Comparison of ENCODE assay signal across 8 cellular contexts in genomic region chr2:3536682-3537632, GRCh38. TPM values are rescaled to one million over a fixed set of nuclear protein-coding genes. Genes with fewer than 3 reads are reported as not detected.
DNase-seq lines count a peak whose midpoint lies in the region; ATAC-seq and TF ChIP-seq lines count a peak whose summit lies in the region.

No MANE protein-coding gene starts in this region.

- in situ Hi-C loops in SK-MEL-5 (cut with HindIII; ENCODE audit: low pct_unique_long_range_greater_than_20kb, low sequenced_read_pairs): no loop called here

- peaks cover 3 to 36% of the 10 kb centered on the region in 2 experiments; a peak in 2 of 3 replicates for H3K36me3 ChIP-seq in HEK293 (ENCODE audit: control insufficient read depth in 2 of 2, insufficient read depth in 1 of 2, low read length in 2 of 2)

- H3K27ac ChIP-seq in CD4-positive, alpha-beta T cell (ENCODE audit: low read depth, low read length): no peak overlapping the region
- no peak overlapping the region for H3K27ac ChIP-seq in HEK293 (ENCODE audit: extremely low read depth, low read depth, low read length)

- CTCF ChIA-PET in CD4-positive, alpha-beta T cell (lab: Charles Lee): no interaction called here
- CTCF ChIA-PET in HEK293 (lab: Yijun Ruan, JAX): interaction anchor here (0.6 to 1.2 kb wide), 7 partner anchors 9 to 43 kb away, joined by 3 to 5 read pairs (median 4); no protein-coding TSS in a partner anchor

- H3K4me3 Mint-ChIP-seq in CD4-positive, alpha-beta T cell: peak overlapping the region; percentile 81
- H3K4me3 Mint-ChIP-seq in endothelial cell (ENCODE audit: unreplicated experiment) (no peak overlapping the region), naive B cell (peak overlapping the region; percentile 67 to 94 (median 80))

- POLR2A ChIA-PET in CD4-positive, alpha-beta T cell (lab: Charles Lee): no interaction called here
- POLR2A ChIA-PET in HEK293 (lab: Yijun Ruan, JAX): interaction anchor here (0.6 to 2.4 kb wide), 6 partner anchors 13 to 402 kb away, joined by 3 to 11 read pairs (median 6); partner anchors contain the start of gene RNASEH1

- no peaks in the 10 kb centered on the region; the same call in 1 of the 2 replicates for H3K4me1 ChIP-seq in HEK293 (ENCODE audit: control insufficient read depth, insufficient read depth, low read length)

- H3K36me3 Mint-ChIP-seq in CD4-positive, alpha-beta T cell (ENCODE audit: low read depth): peaks cover 25% of the 10 kb centered on the region
- H3K36me3 Mint-ChIP-seq in endothelial cell (ENCODE audit: low read depth, unreplicated experiment) (peaks cover 6% of the 10 kb centered on the region), naive B cell (peaks cover 0 to 5% of the 10 kb centered on the region in 2 donors)

- H3K27ac Mint-ChIP-seq in CD4-positive, alpha-beta T cell: peak overlapping the region; percentile 2
- H3K27ac Mint-ChIP-seq in endothelial cell (ENCODE audit: unreplicated experiment) (no peak overlapping the region), naive B cell (peak overlapping the region in 3 of 6 donors; percentile 33 to 53 (median 38))

- H3K4me3 ChIP-seq in HEK293 (ENCODE audit: low read depth, low read length): peak overlapping the region; percentile 35

- DNase-seq in CD4-positive, alpha-beta T cell: no peak
- DNase-seq in SK-MEL-5 (ENCODE audit: low read depth, low spot score) (peak; percentile 64), endothelial cell (ENCODE audit: low spot score) (peak; percentile 45), naive B cell (no peak), putamen (ENCODE audit: low spot score) (no peak), NCI-H345 treated with DMSO at 0.1 percent for 48 hours (lab: John Stamatoyannopoulos, UW; ENCODE audit: unreplicated experiment) (no peak), NK-92 (lab: John Stamatoyannopoulos, UW; ENCODE audit: unreplicated experiment) (no peak)

- intact Hi-C loops in CD4-positive, alpha-beta T cell (cut with DNase I, micrococcal nuclease): no loop called here

- no peaks in the 10 kb centered on the region for H3K9me3 Mint-ChIP-seq in CD4-positive, alpha-beta T cell
- no peaks in the 10 kb centered on the region for H3K9me3 Mint-ChIP-seq in endothelial cell (ENCODE audit: unreplicated experiment)
- peaks cover 0 to 2% (median 0%) of the 10 kb centered on the region in 7 donors for H3K9me3 Mint-ChIP-seq in naive B cell

- peaks cover 5% of the 10 kb centered on the region for H3K4me1 Mint-ChIP-seq in CD4-positive, alpha-beta T cell (ENCODE audit: low read depth)
- H3K4me1 Mint-ChIP-seq in endothelial cell (ENCODE audit: unreplicated experiment) (peaks cover 3% of the 10 kb centered on the region), naive B cell (peaks cover 7 to 15% (median 14%) of the 10 kb centered on the region in 3 donors)

- no peak for TF ChIP-seq CTCF in CD4-positive, alpha-beta T cell (IDR thresholded peaks at IDR 0.05)
- TF ChIP-seq CTCF in HEK293 (tag by site-specific recombination; IDR thresholded peaks at IDR 0.05) (0 out of 2 replicates have a peak, but pooled peaks have one; percentile 18), endothelial cell (IDR thresholded peaks at IDR 0.05; ENCODE audit: unreplicated experiment) (peak; percentile 33)

- H3K27me3 Mint-ChIP-seq in CD4-positive, alpha-beta T cell: no peaks in the 10 kb centered on the region
- H3K27me3 Mint-ChIP-seq in endothelial cell (ENCODE audit: unreplicated experiment) (peaks cover 3% of the 10 kb centered on the region), naive B cell (no peaks in the 10 kb centered on the region)

- no peaks in the 10 kb centered on the region for H3K9me3 ChIP-seq in CD4-positive, alpha-beta T cell (ENCODE audit: control insufficient read depth, low read length)
- no peaks in the 10 kb centered on the region for H3K9me3 ChIP-seq in HEK293 (ENCODE audit: control insufficient read depth, insufficient read depth, low read depth, low read length)

- peak; percentile 59 for ATAC-seq in CD4-positive, alpha-beta T cell (ENCODE audit: poor library complexity)
- ATAC-seq in naive B cell (ENCODE audit: low read depth in 2 of 2): peak; percentile 67 to 81

- H3K27me3 ChIP-seq in CD4-positive, alpha-beta T cell (ENCODE audit: control insufficient read depth, insufficient read depth, low read length): no peaks in the 10 kb centered on the region

TF ChIP-seq in HEK293, 187 proteins besides CTCF, POLR2A, EP300 and RAD21:
- TF ChIP-seq ZNF768 (tag by site-specific recombination; IDR thresholded peaks at IDR 0.05): no peak
- TF ChIP-seq ZNF37A (tag by site-specific recombination; IDR thresholded peaks at IDR 0.05): no peak
- no peak for TF ChIP-seq ZNF138 (tag by site-specific recombination; IDR thresholded peaks at IDR 0.05; ENCODE audit: borderline replicate concordance)
- TF ChIP-seq KLF10 (tag by site-specific recombination; IDR thresholded peaks at IDR 0.05): no peak
- TF ChIP-seq ZNF140 (tag by site-specific recombination; IDR thresholded peaks at IDR 0.05): no peak
- TF ChIP-seq ZNF133 (tag by site-specific recombination; IDR thresholded peaks at IDR 0.05): no peak
- no peak for TF ChIP-seq WT1 (tag by site-specific recombination; IDR thresholded peaks at IDR 0.05)
- no peak for TF ChIP-seq HOXA7 (CRISPR knock-in tag; IDR thresholded peaks at IDR 0.05; ENCODE audit: borderline replicate concordance)
- no peak for TF ChIP-seq ZNF416 (tag by site-specific recombination; IDR thresholded peaks at IDR 0.05)
- no peak for TF ChIP-seq ZNF248 (tag by site-specific recombination; IDR thresholded peaks at IDR 0.05)
- TF ChIP-seq ZNF114 (tag by site-specific recombination; IDR thresholded peaks at IDR 0.05): no peak

RNA-seq across cellular contexts. Expression of gene ADI1, which starts 17.6 kb away (rescaled TPM):
- total RNA-seq in CD4-positive, alpha-beta T cell: 10 to 100 TPM; 28.4 to 30.2 TPM
- total RNA-seq in SK-MEL-5 (2014; rRNA removed; shearing (Covaris generic)): 63.4 and 68.1 TPM in 2 replicates
- 59.8 and 67.8 TPM in 2 replicates for polyA plus RNA-seq in SK-MEL-5 (2015; cell fraction: cytosol; rRNA removed)
- 18.0 and 20.8 TPM in 2 replicates for polyA plus RNA-seq in SK-MEL-5 (2015; cell fraction: nucleus; rRNA removed)
- total RNA-seq in endothelial cell (ENCODE audit: unreplicated experiment): 21.6 TPM
- 10 to 100 TPM; 32.3 to 87.8 (median 37.1) TPM for polyA plus RNA-seq in naive B cell (ENCODE audit: low read depth in 6 of 6)

RNA-seq across cellular contexts. Expression of gene RNASEH1, which starts 21.2 kb away (rescaled TPM):
- total RNA-seq in CD4-positive, alpha-beta T cell: 10 to 100 TPM; 31.5 to 31.9 TPM
- total RNA-seq in SK-MEL-5 (2014; rRNA removed; shearing (Covaris generic)): 45.2 and 47.9 TPM in 2 replicates
- 47.7 and 54.4 TPM in 2 replicates for polyA plus RNA-seq in SK-MEL-5 (2015; cell fraction: cytosol; rRNA removed)
- 37.0 and 39.5 TPM in 2 replicates for polyA plus RNA-seq in SK-MEL-5 (2015; cell fraction: nucleus; rRNA removed)
- 24.4 TPM for total RNA-seq in endothelial cell (ENCODE audit: unreplicated experiment)
- polyA plus RNA-seq in naive B cell (ENCODE audit: low read depth in 6 of 6): 10 to 100 TPM; 31.4 to 38.8 (median 36.2) TPM

RNA-seq across cellular contexts. Expression of gene RPS7, which starts 38.1 kb away (rescaled TPM):
- total RNA-seq in CD4-positive, alpha-beta T cell: 1,000 to 10,000 TPM; 2,016 to 2,098 TPM
- 4,223 and 4,897 TPM in 2 replicates for total RNA-seq in SK-MEL-5 (2014; rRNA removed; shearing (Covaris generic))
- 2,291 and 2,329 TPM in 2 replicates for polyA plus RNA-seq in SK-MEL-5 (2015; cell fraction: cytosol; rRNA removed)
- 933 and 1,213 TPM in 2 replicates for polyA plus RNA-seq in SK-MEL-5 (2015; cell fraction: nucleus; rRNA removed)
- total RNA-seq in endothelial cell (ENCODE audit: unreplicated experiment): 1,549 TPM
- 1,000 to 10,000 TPM in 4 of 6 donors, 100 to 1,000 TPM in 2; 612 to 1,284 (median 1,085) TPM for polyA plus RNA-seq in naive B cell (ENCODE audit: low read depth in 6 of 6)

RNA-seq across cellular contexts. Expression of gene COLEC11, which starts 58.0 kb away (rescaled TPM):
- total RNA-seq in CD4-positive, alpha-beta T cell: under 1 TPM in 1 of 2 experiments, not detected in 1; 0.47 TPM
- total RNA-seq in SK-MEL-5 (2014; rRNA removed; shearing (Covaris generic)): not detected in 2 replicates
- polyA plus RNA-seq in SK-MEL-5 (2015; cell fraction: cytosol; rRNA removed): 0.24 TPM in 1 of 2 replicates, not detected in the other
- polyA plus RNA-seq in SK-MEL-5 (2015; cell fraction: nucleus; rRNA removed): not detected in 2 replicates
- 2.3 TPM for total RNA-seq in endothelial cell (ENCODE audit: unreplicated experiment)
- polyA plus RNA-seq in naive B cell (ENCODE audit: low read depth in 6 of 6): not detected

Comparison
In these comparisons a context has a peak if more than half of its experiments do, and no peak if none do; other contexts are left out.
1. DNase-seq: peak in SK-MEL-5 (single experiment) and endothelial cell (single experiment); none in CD4-positive, alpha-beta T cell (0 of 10), naive B cell (single experiment), putamen (single experiment), NCI-H345 treated with DMSO at 0.1 percent for 48 hours (single experiment) and NK-92 (single experiment).